Comparison of ENCODE assay signal across 13 cellular contexts in genomic region chr5:65262094-65262493, GRCh38.
A peak's percentile ranks its signal among the peaks of the same experiment; 100 is the strongest.
DNase-seq lines count a peak whose midpoint lies in the region; ATAC-seq and TF ChIP-seq lines count a peak whose summit lies in the region.
"Had no signal": no experiment of that assay in that cellular context is flagged by ENCODE, and none has a peak within 500 bp of the region (broad histone marks: within the 10 kb centered on the region; RNA-seq: fewer than 3 reads in every experiment).

No MANE protein-coding gene starts in this region.

- no peak for TF ChIP-seq CTCF in HFFc6 (IDR thresholded peaks at IDR 0.05)

- H3K4me1 Mint-ChIP-seq in HFFc6 (ENCODE audit: low read depth), result peaks cover 32% of the 10 kb centered on the region
- H3K4me1 Mint-ChIP-seq: activated CD4-positive, alpha-beta T cell treated with anti-CD3 and anti-CD28 coated beads, Interleukin-2, amount 10 ng/mL, durations not matched to agents 7 days and 5 days had no signal

- ATAC-seq in SK-N-SH treated with all-trans-retinoic acid at 6 μM for 48 hours (peak; percentile 56), HG02981 (IDR thresholded peaks at IDR 0.05; ENCODE audit: unreplicated experiment) (no peak)
- ATAC-seq: activated naive CD8-positive, alpha-beta T cell treated with anti-CD3 and anti-CD28 coated beads, Interleukin-2, amount 50 U/mL, for 24 hours; left lung had no signal

- H3K27me3 Mint-ChIP-seq in HFFc6 (ENCODE audit: insufficient read depth), result no peaks in the 10 kb centered on the region
- H3K27me3 Mint-ChIP-seq: activated CD4-positive, alpha-beta T cell treated with anti-CD3 and anti-CD28 coated beads, Interleukin-2, amount 10 ng/mL, durations not matched to agents 7 days and 5 days; activated naive CD8-positive, alpha-beta T cell treated with anti-CD3 and anti-CD28 coated beads, Interleukin-2, amount 50 U/mL, for 24 hours; CD4-positive, alpha-beta T cell had no signal

- no peaks in the 10 kb centered on the region for H3K9me3 Mint-ChIP-seq in HFFc6
- H3K9me3 Mint-ChIP-seq: activated CD4-positive, alpha-beta T cell treated with anti-CD3 and anti-CD28 coated beads, Interleukin-2, amount 10 ng/mL, durations not matched to agents 7 days and 5 days; CD4-positive, alpha-beta T cell had no signal

- peaks cover 40% of the 10 kb centered on the region for H3K36me3 Mint-ChIP-seq in HFFc6 (ENCODE audit: low read depth)

- H3K27ac Mint-ChIP-seq in HFFc6, result peak overlapping the region; percentile 73
- H3K27ac Mint-ChIP-seq: activated CD4-positive, alpha-beta T cell treated with anti-CD3 and anti-CD28 coated beads, Interleukin-2, amount 10 ng/mL, durations not matched to agents 7 days and 5 days; activated naive CD8-positive, alpha-beta T cell treated with anti-CD3 and anti-CD28 coated beads, Interleukin-2, amount 50 U/mL, for 24 hours; CD4-positive, alpha-beta T cell had no signal

- DNase-seq in AG20443 (ENCODE audit: low spot score) (peak; percentile 13), HFFc6 (no peak), iris pigment epithelial cell (ENCODE audit: low read depth) (peak; percentile 28), RKO (ENCODE audit: low spot score) (no peak), GM19238 (ENCODE audit: insufficient read length, low spot score) (no peak)
- no peak for DNase-seq in stimulated activated naive CD4-positive, alpha-beta T cell treated with Interleukin-2 at 50 U/mL for 16 hours (lab: John Stamatoyannopoulos, UW)
- DNase-seq: activated CD4-positive, alpha-beta T cell treated with anti-CD3 and anti-CD28 coated beads, Interleukin-2, amount 10 ng/mL, durations not matched to agents 7 days and 5 days; activated naive CD8-positive, alpha-beta T cell treated with anti-CD3 and anti-CD28 coated beads, Interleukin-2, amount 50 U/mL, for 24 hours; CD4-positive, alpha-beta T cell; left lung; Peyer's patch had no signal

- H3K4me3 Mint-ChIP-seq in HFFc6, result peak overlapping the region; percentile 73
- H3K4me3 Mint-ChIP-seq: activated CD4-positive, alpha-beta T cell treated with anti-CD3 and anti-CD28 coated beads, Interleukin-2, amount 10 ng/mL, durations not matched to agents 7 days and 5 days; activated naive CD8-positive, alpha-beta T cell treated with anti-CD3 and anti-CD28 coated beads, Interleukin-2, amount 50 U/mL, for 24 hours; CD4-positive, alpha-beta T cell had no signal

TF ChIP-seq in SK-N-SH treated with all-trans-retinoic acid at 6 μM for 48 hours, 23 proteins besides CTCF, POLR2A, EP300 and RAD21:
- TF ChIP-seq TCF4 (CRISPR knock-in tag; IDR thresholded peaks at IDR 0.05; ENCODE audit: borderline replicate concordance) (no peak), ZFP3 (CRISPR knock-in tag; IDR thresholded peaks at IDR 0.05) (no peak), TSHZ2 (CRISPR knock-in tag; IDR thresholded peaks at IDR 0.05) (no peak)

Comparison
In these comparisons a context has a peak if more than half of its experiments do, and no peak if none do; other contexts are left out.
1. DNase-seq: peak in AG20443 (single experiment) and iris pigment epithelial cell (single experiment); none in HFFc6 (single experiment), stimulated activated naive CD4-positive, alpha-beta T cell treated with Interleukin-2 at 50 U/mL for 16 hours (single experiment), RKO (single experiment) and GM19238 (single experiment).